In the genomic region with DNA sequence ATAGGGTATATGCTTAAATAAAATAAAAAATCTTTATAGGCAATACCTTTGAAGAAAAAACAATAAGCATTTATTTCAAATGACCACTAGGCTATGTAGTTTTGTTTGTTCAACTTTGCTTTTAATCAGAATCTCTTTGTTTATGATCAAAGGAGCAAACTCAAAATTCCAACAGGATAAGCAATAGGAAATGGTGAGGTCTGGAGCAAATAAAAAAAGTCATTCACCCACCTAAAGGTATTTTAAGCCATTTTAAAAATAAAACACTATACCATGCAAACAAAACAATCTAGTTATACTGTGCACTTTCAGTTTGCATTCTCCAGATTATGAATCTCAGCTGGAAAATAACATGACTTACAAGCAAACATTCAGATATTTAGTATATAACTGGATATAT, we compare ENCODE assay signal across 21 cellular contexts. TPM values are rescaled to one million over a fixed set of nuclear protein-coding genes. Genes with fewer than 3 reads are reported as not detected.
DNase-seq lines count a peak whose midpoint lies in the region; ATAC-seq and TF ChIP-seq lines count a peak whose summit lies in the region.
"Had no signal": no experiment of that assay in that cellular context is flagged by ENCODE, and none has a peak within 500 bp of the region (broad histone marks: within the 10 kb centered on the region; RNA-seq: fewer than 3 reads in every experiment).

No MANE protein-coding gene starts in this region.

- H3K4me3 ChIP-seq in OCI-LY7 (ENCODE audit: low read depth, low read length, poor library complexity, severe bottlenecking): no peak overlapping the region
- H3K4me3 ChIP-seq in naive thymus-derived CD4-positive, alpha-beta T cell (ENCODE audit: low read length): no peak overlapping the region
- H3K4me3 ChIP-seq: BLaER1 treated with 17β-estradiol and CSF1 and Interleukin-3, amounts not matched to agents 10 nM and 100 nM; GM23248; HAP-1; SJCRH30 had no signal

- no peak overlapping the region for H3K4me3 Mint-ChIP-seq in natural killer cell treated with Interleukin-12 subunit alpha and Interleukin-12 subunit beta and Interleukin-15 and Interleukin-18, amount 100 ng/mL, for 72 hours
- no peak overlapping the region for H3K4me3 Mint-ChIP-seq in natural killer cell
- H3K4me3 Mint-ChIP-seq in activated naive CD8-positive, alpha-beta T cell: no peak overlapping the region
- H3K4me3 Mint-ChIP-seq in naive thymus-derived CD4-positive, alpha-beta T cell: no peak overlapping the region
- no peak overlapping the region for H3K4me3 Mint-ChIP-seq in activated T-helper 1 cell treated with anti-CD3 and anti-CD28 coated beads, Interleukin-12 subunit alpha, Interleukin-12 subunit beta, Interleukin-2, Interleukin-4 antibody, amounts not matched to agents 30 ng/mL and 10 ng/mL and 1 ng/mL, durations not matched to agents 14 hours and 24 hours and 36 hours

- H3K79me2 ChIP-seq in OCI-LY7 (ENCODE audit: insufficient read depth, low read depth, low read length): no peaks in the 10 kb centered on the region

- peak overlapping the region; percentile 59 to 72 for H3K27ac Mint-ChIP-seq in natural killer cell treated with Interleukin-12 subunit alpha and Interleukin-12 subunit beta and Interleukin-15 and Interleukin-18, amount 100 ng/mL, for 72 hours
- peak overlapping the region in 1 of 2 donors; percentile 76 for H3K27ac Mint-ChIP-seq in natural killer cell
- H3K27ac Mint-ChIP-seq in activated naive CD8-positive, alpha-beta T cell: peak overlapping the region; percentile 90
- H3K27ac Mint-ChIP-seq in naive thymus-derived CD4-positive, alpha-beta T cell: peak overlapping the region in 5 of 9 donors; percentile 74 to 96 (median 86)
- no peak overlapping the region for H3K27ac Mint-ChIP-seq in activated T-helper 1 cell treated with anti-CD3 and anti-CD28 coated beads, Interleukin-12 subunit alpha, Interleukin-12 subunit beta, Interleukin-2, Interleukin-4 antibody, amounts not matched to agents 30 ng/mL and 10 ng/mL and 1 ng/mL, durations not matched to agents 14 hours and 24 hours and 36 hours

- CTCF ChIA-PET in OCI-LY7 (lab: Charles Lee; ENCODE audit: unreplicated experiment): no interaction called here
- CTCF ChIA-PET in naive thymus-derived CD4-positive, alpha-beta T cell (lab: Charles Lee): interaction anchor here (0.7 to 1.7 kb wide), 2 partner anchors 77 to 83 kb away, joined by 4 to 8 read pairs; no protein-coding TSS in a partner anchor

- POLR2A ChIA-PET in OCI-LY7 (lab: Charles Lee): interaction anchor here (0.8 kb wide), 1 partner anchor 47 kb away, joined by 5 read pairs; no protein-coding TSS in a partner anchor
- POLR2A ChIA-PET in naive thymus-derived CD4-positive, alpha-beta T cell (lab: Charles Lee): interaction anchor here (0.8 to 2.0 kb wide), 10 partner anchors 9 to 88 kb away, joined by 3 to 9 read pairs (median 4); partner anchors contain the start of genes ITK and MED7

- H2AFZ ChIP-seq in OCI-LY7 (ENCODE audit: low read length): no peak overlapping the region
- H2AFZ ChIP-seq: GM23248 had no signal

- H3K36me3 ChIP-seq in OCI-LY7 (ENCODE audit: insufficient read depth, low read length): no peaks in the 10 kb centered on the region
- H3K36me3 ChIP-seq in naive thymus-derived CD4-positive, alpha-beta T cell (ENCODE audit: control insufficient read depth in 2 of 3, insufficient read depth in 3 of 3, low read length in 3 of 3): peaks cover 22 to 87% (median 73%) of the 10 kb centered on the region in 3 experiments
- H3K36me3 ChIP-seq: BLaER1 treated with 17β-estradiol and CSF1 and Interleukin-3, amounts not matched to agents 10 nM and 100 nM; HAP-1; SJCRH30 had no signal

- H3K9me2 ChIP-seq in OCI-LY7 (ENCODE audit: insufficient read depth, low read length): no peaks in the 10 kb centered on the region

- no peaks in the 10 kb centered on the region for H4K20me1 ChIP-seq in OCI-LY7 (ENCODE audit: insufficient read depth, low read length)
- H4K20me1 ChIP-seq: BLaER1 treated with 17β-estradiol and CSF1 and Interleukin-3, amounts not matched to agents 10 nM and 100 nM had no signal

- no peaks in the 10 kb centered on the region for H3K9me3 ChIP-seq in OCI-LY7 (ENCODE audit: low read length)
- H3K9me3 ChIP-seq in naive thymus-derived CD4-positive, alpha-beta T cell (ENCODE audit: control insufficient read depth in 2 of 3, low read length in 3 of 3): no peaks in the 10 kb centered on the region
- H3K9me3 ChIP-seq: BLaER1 treated with 17β-estradiol and CSF1 and Interleukin-3, amounts not matched to agents 10 nM and 100 nM; HAP-1; SJCRH30 had no signal

- no peak for TF ChIP-seq POLR2A in GM18505 (IDR thresholded peaks at IDR 0.05; ENCODE audit: borderline replicate concordance, extremely low read depth, insufficient read depth, insufficient read length)

- no peak overlapping the region for H3K27ac ChIP-seq in OCI-LY7 (ENCODE audit: low read depth, low read length, poor library complexity, severe bottlenecking)
- H3K27ac ChIP-seq in naive thymus-derived CD4-positive, alpha-beta T cell (ENCODE audit: low read depth, low read length): peak overlapping the region; percentile 41
- H3K27ac ChIP-seq: BLaER1 treated with 17β-estradiol and CSF1 and Interleukin-3, amounts not matched to agents 10 nM and 100 nM; GM23248; SJCRH30 had no signal

- H3K4me1 ChIP-seq in OCI-LY7 (ENCODE audit: insufficient read depth, low read length, poor library complexity, severe bottlenecking): no peaks in the 10 kb centered on the region
- peaks cover 27 to 43% of the 10 kb centered on the region in 2 donors for H3K4me1 ChIP-seq in naive thymus-derived CD4-positive, alpha-beta T cell (ENCODE audit: control insufficient read depth in 2 of 2, insufficient read depth in 2 of 2, low read length in 2 of 2)
- H3K4me1 ChIP-seq: BLaER1 treated with 17β-estradiol and CSF1 and Interleukin-3, amounts not matched to agents 10 nM and 100 nM; HAP-1; SJCRH30 had no signal

- no peaks in the 10 kb centered on the region for H3K27me3 ChIP-seq in naive thymus-derived CD4-positive, alpha-beta T cell (ENCODE audit: control insufficient read depth in 2 of 2, insufficient read depth in 2 of 2, low read length in 2 of 2)
- H3K27me3 ChIP-seq: BLaER1 treated with 17β-estradiol and CSF1 and Interleukin-3, amounts not matched to agents 10 nM and 100 nM had no signal

- no peaks in the 10 kb centered on the region for H3K27me3 Mint-ChIP-seq in natural killer cell treated with Interleukin-12 subunit alpha and Interleukin-12 subunit beta and Interleukin-15 and Interleukin-18, amount 100 ng/mL, for 72 hours
- H3K27me3 Mint-ChIP-seq in natural killer cell (ENCODE audit: low read depth in 2 of 2): no peaks in the 10 kb centered on the region
- H3K27me3 Mint-ChIP-seq in activated naive CD8-positive, alpha-beta T cell: no peaks in the 10 kb centered on the region
- no peaks in the 10 kb centered on the region for H3K27me3 Mint-ChIP-seq in naive thymus-derived CD4-positive, alpha-beta T cell
- no peaks in the 10 kb centered on the region for H3K27me3 Mint-ChIP-seq in activated T-helper 1 cell treated with anti-CD3 and anti-CD28 coated beads, Interleukin-12 subunit alpha, Interleukin-12 subunit beta, Interleukin-2, Interleukin-4 antibody, amounts not matched to agents 30 ng/mL and 10 ng/mL and 1 ng/mL, durations not matched to agents 14 hours and 24 hours and 36 hours (ENCODE audit: insufficient read depth)

- no peak for DNase-seq in natural killer cell treated with Interleukin-12 subunit alpha and Interleukin-12 subunit beta and Interleukin-15 and Interleukin-18, amount 100 ng/mL, for 72 hours (ENCODE audit: low spot score)
- no peak for DNase-seq in natural killer cell
- no peak for DNase-seq in OCI-LY7 (ENCODE audit: low spot score)
- no peak for DNase-seq in naive thymus-derived CD4-positive, alpha-beta T cell
- no peak for DNase-seq in activated T-helper 1 cell treated with anti-CD3 and anti-CD28 coated beads, Interleukin-12 subunit alpha, Interleukin-12 subunit beta, Interleukin-2, Interleukin-4 antibody, amounts not matched to agents 30 ng/mL and 10 ng/mL and 1 ng/mL, durations not matched to agents 14 hours and 24 hours and 36 hours (ENCODE audit: low spot score)
- DNase-seq: COR-L47, GM23248, IMR-90, Karpas-422, NCI-H1417 treated with DMSO at 0.1 percent for 48 hours, NCI-H187 treated with DMSO at 0.1 percent for 48 hours, NCI-H226, NCI-H524, NCI-H82, SJCRH30 had no signal

- H3K9me3 Mint-ChIP-seq in natural killer cell treated with Interleukin-12 subunit alpha and Interleukin-12 subunit beta and Interleukin-15 and Interleukin-18, amount 100 ng/mL, for 72 hours: no peaks in the 10 kb centered on the region
- H3K9me3 Mint-ChIP-seq in natural killer cell: no peaks in the 10 kb centered on the region
- peaks cover 3% of the 10 kb centered on the region for H3K9me3 Mint-ChIP-seq in activated naive CD8-positive, alpha-beta T cell (ENCODE audit: low read depth)
- H3K9me3 Mint-ChIP-seq in naive thymus-derived CD4-positive, alpha-beta T cell: peaks cover 0 to 2% (median 0%) of the 10 kb centered on the region in 11 donors
- H3K9me3 Mint-ChIP-seq in activated T-helper 1 cell treated with anti-CD3 and anti-CD28 coated beads, Interleukin-12 subunit alpha, Interleukin-12 subunit beta, Interleukin-2, Interleukin-4 antibody, amounts not matched to agents 30 ng/mL and 10 ng/mL and 1 ng/mL, durations not matched to agents 14 hours and 24 hours and 36 hours: no peaks in the 10 kb centered on the region

- no peak overlapping the region for H3K4me2 ChIP-seq in OCI-LY7 (ENCODE audit: low read length)
- H3K4me2 ChIP-seq: BLaER1 treated with 17β-estradiol and CSF1 and Interleukin-3, amounts not matched to agents 10 nM and 100 nM had no signal

- no peak for TF ChIP-seq CTCF in natural killer cell (IDR thresholded peaks at IDR 0.05)
- TF ChIP-seq CTCF in OCI-LY7 (conservative IDR thresholded peaks at IDR 0.05; ENCODE audit: low read length): 0 out of 2 replicates have a peak, but pooled peaks have one; percentile 16

- no TSS peak for BruUV-seq in OCI-LY7 (replicated peaks; lab: Mats Ljungman, UMichigan)

- peaks cover 31 to 34% of the 10 kb centered on the region in 2 donors for H3K4me1 Mint-ChIP-seq in natural killer cell treated with Interleukin-12 subunit alpha and Interleukin-12 subunit beta and Interleukin-15 and Interleukin-18, amount 100 ng/mL, for 72 hours (ENCODE audit: low read depth in 2 of 2)
- H3K4me1 Mint-ChIP-seq in natural killer cell: peaks cover 14 to 24% of the 10 kb centered on the region in 2 donors
- H3K4me1 Mint-ChIP-seq in activated naive CD8-positive, alpha-beta T cell (ENCODE audit: low read depth): peaks cover 81% of the 10 kb centered on the region
- H3K4me1 Mint-ChIP-seq in naive thymus-derived CD4-positive, alpha-beta T cell: peaks cover 31 to 79% (median 68%) of the 10 kb centered on the region in 7 donors
- H3K4me1 Mint-ChIP-seq in activated T-helper 1 cell treated with anti-CD3 and anti-CD28 coated beads, Interleukin-12 subunit alpha, Interleukin-12 subunit beta, Interleukin-2, Interleukin-4 antibody, amounts not matched to agents 30 ng/mL and 10 ng/mL and 1 ng/mL, durations not matched to agents 14 hours and 24 hours and 36 hours (ENCODE audit: low read depth): peaks cover 34% of the 10 kb centered on the region

- peaks cover 46% of the 10 kb centered on the region for H3K36me3 Mint-ChIP-seq in natural killer cell treated with Interleukin-12 subunit alpha and Interleukin-12 subunit beta and Interleukin-15 and Interleukin-18, amount 100 ng/mL, for 72 hours
- H3K36me3 Mint-ChIP-seq in natural killer cell: peaks cover 22% of the 10 kb centered on the region
- H3K36me3 Mint-ChIP-seq in activated naive CD8-positive, alpha-beta T cell: peaks cover 41% of the 10 kb centered on the region
- peaks cover 22 to 57% (median 54%) of the 10 kb centered on the region in 5 donors for H3K36me3 Mint-ChIP-seq in naive thymus-derived CD4-positive, alpha-beta T cell
- peaks cover 58% of the 10 kb centered on the region for H3K36me3 Mint-ChIP-seq in activated T-helper 1 cell treated with anti-CD3 and anti-CD28 coated beads, Interleukin-12 subunit alpha, Interleukin-12 subunit beta, Interleukin-2, Interleukin-4 antibody, amounts not matched to agents 30 ng/mL and 10 ng/mL and 1 ng/mL, durations not matched to agents 14 hours and 24 hours and 36 hours (ENCODE audit: low read depth)

- ATAC-seq in natural killer cell treated with Interleukin-12 subunit alpha and Interleukin-12 subunit beta and Interleukin-15 and Interleukin-18, amount 100 ng/mL, for 72 hours: no peak
- ATAC-seq in natural killer cell: no peak
- ATAC-seq in naive thymus-derived CD4-positive, alpha-beta T cell: no peak
- no peak for ATAC-seq in GM18498 (IDR thresholded peaks at IDR 0.05; ENCODE audit: unreplicated experiment)
- ATAC-seq in GM18505 (IDR thresholded peaks at IDR 0.05; ENCODE audit: unreplicated experiment): no peak

- intact Hi-C loops in natural killer cell (cut with micrococcal nuclease) (no loop called here), OCI-LY7 (cut with micrococcal nuclease; ENCODE audit: unreplicated experiment) (loop anchor here (2.0 kb wide), 1 partner anchor 44 kb away; no protein-coding TSS in a partner anchor)
- intact Hi-C loops in naive thymus-derived CD4-positive, alpha-beta T cell (cut with micrococcal nuclease): loop anchor here in 1 of 2 donors (1.0 to 2.0 kb wide), 2 partner anchors 9 to 16 kb away; no protein-coding TSS in a partner anchor
- intact Hi-C loops in activated T-helper 1 cell treated with anti-CD3 and anti-CD28 coated beads, Interleukin-12 subunit alpha, Interleukin-12 subunit beta, Interleukin-2, Interleukin-4 antibody, amounts not matched to agents 30 ng/mL and 10 ng/mL and 1 ng/mL, durations not matched to agents 14 hours and 24 hours and 36 hours (cut with micrococcal nuclease): loop anchor here (2.0 kb wide), 1 partner anchor 16 kb away; no protein-coding TSS in a partner anchor

RNA-seq across cellular contexts. Expression of gene CYFIP2, which starts 35.3 kb away (rescaled TPM):
- total RNA-seq in natural killer cell treated with Interleukin-12 subunit alpha and Interleukin-12 subunit beta and Interleukin-15 and Interleukin-18, amount 100 ng/mL, for 72 hours: 100 to 1,000 TPM; 282 to 424 TPM
- total RNA-seq in natural killer cell (100 to 1,000 TPM; 464 to 542 (median 532) TPM), OCI-LY7 (2022) (419 and 461 TPM in 2 replicates)
- 221 and 258 TPM in 2 replicates for total RNA-seq in OCI-LY7 (2014; rRNA removed; shearing (Covaris generic))
- total RNA-seq in naive thymus-derived CD4-positive, alpha-beta T cell: 100 to 1,000 TPM; 386 to 449 (median 401) TPM
- polyA plus RNA-seq in naive thymus-derived CD4-positive, alpha-beta T cell: 100 to 1,000 TPM; 522 to 755 TPM
- 173 and 175 TPM in 2 replicates for total RNA-seq in activated T-helper 1 cell treated with anti-CD3 and anti-CD28 coated beads, Interleukin-12 subunit alpha, Interleukin-12 subunit beta, Interleukin-2, Interleukin-4 antibody, amounts not matched to agents 30 ng/mL and 10 ng/mL and 1 ng/mL, durations not matched to agents 14 hours and 24 hours and 36 hours

RNA-seq across cellular contexts. Expression of gene ITK, which starts 50.0 kb away (rescaled TPM):
- total RNA-seq in natural killer cell treated with Interleukin-12 subunit alpha and Interleukin-12 subunit beta and Interleukin-15 and Interleukin-18, amount 100 ng/mL, for 72 hours: 100 to 1,000 TPM; 153 to 225 TPM
- total RNA-seq in natural killer cell (100 to 1,000 TPM; 153 to 188 (median 186) TPM), OCI-LY7 (2022) (not detected in 2 replicates)
- total RNA-seq in OCI-LY7 (2014; rRNA removed; shearing (Covaris generic)): 0.05 TPM in 1 of 2 replicates, not detected in the other
- total RNA-seq in naive thymus-derived CD4-positive, alpha-beta T cell: 100 to 1,000 TPM; 278 to 481 (median 324) TPM
- polyA plus RNA-seq in naive thymus-derived CD4-positive, alpha-beta T cell: 100 to 1,000 TPM; 183 to 245 TPM
- 251 and 259 TPM in 2 replicates for total RNA-seq in activated T-helper 1 cell treated with anti-CD3 and anti-CD28 coated beads, Interleukin-12 subunit alpha, Interleukin-12 subunit beta, Interleukin-2, Interleukin-4 antibody, amounts not matched to agents 30 ng/mL and 10 ng/mL and 1 ng/mL, durations not matched to agents 14 hours and 24 hours and 36 hours
- total RNA-seq: IMR-90, MCF 10A, SJCRH30 had no signal
- polyA plus RNA-seq: GM23248, IMR-90 had no signal

Comparison
In these comparisons a context has a peak if more than half of its experiments do, and no peak if none do; other contexts are left out.
1. RNA of gene ITK, which starts 50.0 kb away (total RNA-seq): 278 to 481 TPM in naive thymus-derived CD4-positive, alpha-beta T cell, 251 to 259 TPM in activated T-helper 1 cell treated with anti-CD3 and anti-CD28 coated beads, Interleukin-12 subunit alpha, Interleukin-12 subunit beta, Interleukin-2, Interleukin-4 antibody, amounts not matched to agents 30 ng/mL and 10 ng/mL and 1 ng/mL, durations not matched to agents 14 hours and 24 hours and 36 hours, 153 to 225 TPM in natural killer cell treated with Interleukin-12 subunit alpha and Interleukin-12 subunit beta and Interleukin-15 and Interleukin-18, amount 100 ng/mL, for 72 hours and 153 to 188 TPM in natural killer cell; 0.05 TPM in OCI-LY7; every median in the first group is over 100 times any median in the second.